In genomic region chr1:200888349-200888838, GRCh38 we compare ENCODE assay signal across 9 cellular contexts. TPM values are rescaled to one million over a fixed set of nuclear protein-coding genes. Genes with fewer than 3 reads are reported as not detected.
DNase-seq lines count a peak whose midpoint lies in the region; ATAC-seq and TF ChIP-seq lines count a peak whose summit lies in the region.
"Had no signal": no experiment of that assay in that cellular context is flagged by ENCODE, and none has a peak within 500 bp of the region (broad histone marks: within the 10 kb centered on the region; RNA-seq: fewer than 3 reads in every experiment).

No MANE protein-coding gene starts in this region.

- POLR2A ChIA-PET in PC-3 (lab: Charles Lee; ENCODE audit: unreplicated experiment) = interaction anchor here (0.7 kb wide), 1 partner anchor 98 kb away, joined by 5 read pairs; no protein-coding TSS in a partner anchor

- no peak overlapping the region for H3K4me3 ChIP-seq in PC-3 (ENCODE audit: low read length)
- H3K4me3 ChIP-seq in dorsolateral prefrontal cortex = no peak overlapping the region

- no peaks in the 10 kb centered on the region for H4K20me1 ChIP-seq in PC-3 (ENCODE audit: low read length)

- peak; percentile 90 for ATAC-seq in GM18867 (IDR thresholded peaks at IDR 0.05; ENCODE audit: unreplicated experiment)
- peak; percentile 94 for ATAC-seq in HG02885 (IDR thresholded peaks at IDR 0.05; ENCODE audit: poor library complexity, unreplicated experiment)
- ATAC-seq in PC-3 = no peak

- H3K79me2 ChIP-seq in PC-3 (ENCODE audit: low read length) = peaks cover 27% of the 10 kb centered on the region

- no peak for TF ChIP-seq CTCF in PC-3 (conservative IDR thresholded peaks at IDR 0.05; ENCODE audit: low read depth, low read length)
- TF ChIP-seq CTCF in dorsolateral prefrontal cortex (IDR thresholded peaks at IDR 0.05 in 54 of 56, conservative IDR thresholded peaks at IDR 0.05 in 2 of 56; ENCODE audit: low read depth in 1 of 56, partially characterized antibody in 56 of 56) = no peak

- BruUV-seq in PC-3 (replicated peaks; lab: Mats Ljungman, UMichigan) = no TSS peak

- intact Hi-C loops in PC-3 (cut with micrococcal nuclease) (no loop called here), dorsolateral prefrontal cortex (cut with DNase I) (no loop called here)

- H3K27ac ChIP-seq in PC-3 (ENCODE audit: low read length) (no peak overlapping the region), dorsolateral prefrontal cortex (no peak overlapping the region)

- H2AFZ ChIP-seq in PC-3 (ENCODE audit: low read length) = no peak overlapping the region

- DNase-seq in PC-3 (peak; percentile 53), dorsolateral prefrontal cortex (no peak), NCI-H2107 (lab: John Stamatoyannopoulos, UW) (no peak), LoVo (ENCODE audit: low spot score) (no peak)
- DNase-seq in activated effector memory CD4-positive, alpha-beta T cell treated with Interleukin-2 at 50 U/mL for 16 hours = peak; percentile 65
- DNase-seq in stimulated activated CD4-positive, alpha-beta T cell treated with anti-CD3 and anti-CD28 coated beads, Interleukin-1b, Interleukin-23, amount 100 ng/mL, for 48 hours = peak; percentile 65
- DNase-seq: right cardiac atrium had no signal

- no peaks in the 10 kb centered on the region for H3K9me2 ChIP-seq in PC-3 (replicated peaks; ENCODE audit: low read length)

- no peaks in the 10 kb centered on the region for H3K36me3 ChIP-seq in PC-3 (ENCODE audit: low read depth, low read length)

- H3K27me3 ChIP-seq in PC-3 (ENCODE audit: low read length) (no peaks in the 10 kb centered on the region), dorsolateral prefrontal cortex (peaks cover 0 to 8% (median 0%) of the 10 kb centered on the region in 45 donors)

- H3K9ac ChIP-seq in PC-3 (ENCODE audit: low read length) = no peak overlapping the region

- H3K4me1 ChIP-seq in PC-3 (ENCODE audit: insufficient read depth, low read length) = peaks cover 36% of the 10 kb centered on the region

- H3K9me3 ChIP-seq in PC-3 (ENCODE audit: low read length) = no peaks in the 10 kb centered on the region

- peaks cover 7% of the 10 kb centered on the region for H3F3A ChIP-seq in PC-3 (ENCODE audit: low read length, unreplicated experiment)

- CTCF ChIA-PET in PC-3 (lab: Charles Lee) = interaction anchor here (0.9 kb wide), 1 partner anchor 84 kb away, joined by 3 read pairs; no protein-coding TSS in a partner anchor

- H3K4me2 ChIP-seq in PC-3 (ENCODE audit: low read length) = no peak overlapping the region

RNA-seq across cellular contexts. Expression of gene INAVA, which starts 6.3 kb away (rescaled TPM):
- total RNA-seq in PC-3 (2014; rRNA removed) (102 and 128 TPM in 2 replicates), dorsolateral prefrontal cortex (1 to 10 TPM in 98 of 120 experiments, under 1 TPM in 22; 0.41 to 4.8 (median 1.7) TPM)
- total RNA-seq: right cardiac atrium had no signal

RNA-seq across cellular contexts. Expression of gene GPR25, which starts 15.6 kb away (rescaled TPM):
- total RNA-seq in PC-3 (2014; rRNA removed) (not detected in 2 replicates), dorsolateral prefrontal cortex (under 1 TPM in 4 of 120 experiments, not detected in 116; 0.46 to 0.87 (median 0.57) TPM)
- total RNA-seq: right cardiac atrium had no signal

Comparison
In these comparisons a context has a peak if more than half of its experiments do, and no peak if none do; other contexts are left out.
1. DNase-seq: peak in PC-3 (single experiment), activated effector memory CD4-positive, alpha-beta T cell treated with Interleukin-2 at 50 U/mL for 16 hours (single experiment) and stimulated activated CD4-positive, alpha-beta T cell treated with anti-CD3 and anti-CD28 coated beads, Interleukin-1b, Interleukin-23, amount 100 ng/mL, for 48 hours (single experiment); none in dorsolateral prefrontal cortex (0 of 10), NCI-H2107 (single experiment) and LoVo (single experiment).
2. RNA of gene INAVA, which starts 6.3 kb away (total RNA-seq): 102 to 128 TPM in PC-3; 0.41 to 4.8 TPM in dorsolateral prefrontal cortex; every median in the first group is over 10 times any median in the second.